Comparison of ENCODE assay signal across 1 cellular context in genomic region chr19:57803265-57803593, GRCh38.
TF ChIP-seq lines count a peak whose summit lies in the region.

No MANE protein-coding gene starts in this region.

TF ChIP-seq in HEK293, 187 proteins besides CTCF, POLR2A, EP300 and RAD21 (continued from another document):
- no peak for TF ChIP-seq HIC1 (tag by site-specific recombination; IDR thresholded peaks at IDR 0.05)
